In genomic region chr5:148904440-148904839, GRCh38 we compare ENCODE assay signal across 14 cellular contexts.
DNase-seq lines count a peak whose midpoint lies in the region; ATAC-seq and TF ChIP-seq lines count a peak whose summit lies in the region.
"Had no signal": no experiment of that assay in that cellular context is flagged by ENCODE, and none has a peak within 500 bp of the region (broad histone marks: within the 10 kb centered on the region; RNA-seq: fewer than 3 reads in every experiment).

No MANE protein-coding gene starts in this region.

- no peak overlapping the region for H3K9ac ChIP-seq in IMR-90 (ENCODE audit: low read depth, low read length)

- DNase-seq in IMR-90 (no peak), esophagus muscularis mucosa (ENCODE audit: extremely low spot score) (no peak), lower lobe of right lung (no peak), stomach (peak; percentile 77), NK-92 (lab: John Stamatoyannopoulos, UW; ENCODE audit: unreplicated experiment) (no peak), WERI-Rb-1 (no peak), NOMO-1 treated with DMSO at 0.1 percent for 48 hours (lab: John Stamatoyannopoulos, UW; ENCODE audit: unreplicated experiment) (no peak)
- no peak for DNase-seq in effector CD8-positive, alpha-beta T cell (lab: John Stamatoyannopoulos, UW)
- DNase-seq: activated CD4-positive, alpha-beta T cell treated with anti-CD3 and anti-CD28 coated beads, Interleukin-2, amount 50 U/mL, for 4 hours; activated effector memory CD4-positive, alpha-beta T cell treated with anti-CD3 and anti-CD28 coated beads, Interleukin-2, amount 50 U/mL, for 16 hours; DMS153; NCI-H1105; NCI-H2227 treated with DMSO at 0.1 percent for 48 hours; T-helper 2 cell had no signal

- no peak overlapping the region for H3K4me2 ChIP-seq in IMR-90 (ENCODE audit: low read depth, low read length)

- intact Hi-C loops in IMR-90 (cut with micrococcal nuclease) (no loop called here), esophagus muscularis mucosa (cut with DNase I) (no loop called here), lower lobe of right lung (cut with DNase I) (no loop called here), stomach (cut with DNase I; ENCODE audit: low total_unique reads) (no loop called here)

- no peak overlapping the region for H2BK120ac ChIP-seq in IMR-90 (ENCODE audit: low read depth, low read length)

- H3K4me1 ChIP-seq in IMR-90 (ENCODE audit: control insufficient read depth, insufficient read depth, low read length) (peaks cover 4% of the 10 kb centered on the region), esophagus muscularis mucosa (peaks cover 0 to 36% (median 26%) of the 10 kb centered on the region in 4 donors), lower lobe of right lung (peaks cover 42% of the 10 kb centered on the region), stomach (peaks cover 9 to 35% (median 18%) of the 10 kb centered on the region in 4 donors)

- TF ChIP-seq RAD21 in IMR-90 (IDR thresholded peaks at IDR 0.05; ENCODE audit: low read length): no peak

- H3K23ac ChIP-seq in IMR-90 (ENCODE audit: low read depth, low read length): no peak overlapping the region

- H4K20me1 ChIP-seq in IMR-90 (ENCODE audit: insufficient read depth, low read length): no peaks in the 10 kb centered on the region

- no peak overlapping the region; the same call in 1 of the 2 replicates for H3K4ac ChIP-seq in IMR-90 (ENCODE audit: low read depth, low read length)

- 100% methylated on average over 1 of the region's 1 CpG; no CpG with 5 or more reads in 1 of the 2 experiments for WGBS in IMR-90 (ENCODE audit: extremely low coverage in 2 of 2, insufficient read length in 1 of 2), 2 experiments
- 71% methylated on average over 1 of the region's 1 CpG for WGBS in esophagus muscularis mucosa
- 24 to 71% (median 50%) methylated on average over 1 of the region's 1 CpG for WGBS in stomach, 5 donors

- H2AK9ac ChIP-seq in IMR-90 (replicated peaks; ENCODE audit: low read depth, low read length, poor library complexity): no peak overlapping the region

- H4K91ac ChIP-seq in IMR-90 (ENCODE audit: insufficient read depth, low read depth, low read length): no peak overlapping the region

- TF ChIP-seq EP300 in esophagus muscularis mucosa (IDR thresholded peaks at IDR 0.05) (no peak), stomach (IDR thresholded peaks at IDR 0.05) (no peak)

- H2BK15ac ChIP-seq in IMR-90 (ENCODE audit: low read depth, low read length): no peak overlapping the region

- H3K27ac ChIP-seq in IMR-90 (ENCODE audit: insufficient read depth, low read length) (no peak overlapping the region), esophagus muscularis mucosa (replicated peaks in 1 of 4) (peak overlapping the region; percentile 34 to 75 (median 66)), lower lobe of right lung (peak overlapping the region; percentile 34), stomach (peak overlapping the region in 4 of 5 donors; percentile 25 to 67 (median 50)), WERI-Rb-1 (no peak overlapping the region)

- dilution Hi-C loops in IMR-90 (cut with HindIII; ENCODE audit: low sequenced_read_pairs, unreplicated experiment): no loop called here

- TF ChIP-seq POLR2A in IMR-90 (IDR thresholded peaks at IDR 0.05; ENCODE audit: low read depth, low read length) (no peak), esophagus muscularis mucosa (IDR thresholded peaks at IDR 0.05; ENCODE audit: low read depth) (no peak), stomach (IDR thresholded peaks at IDR 0.05) (no peak)

- H3K14ac ChIP-seq in IMR-90 (replicated peaks; ENCODE audit: low read depth, low read length): no peak overlapping the region

- CTCF ChIA-PET in IMR-90 (lab: Yijun Ruan, JAX): no interaction called here

- H2AFZ ChIP-seq in IMR-90 (replicated peaks; ENCODE audit: low read length, poor library complexity): peak overlapping the region; percentile 40

- POLR2A ChIA-PET in IMR-90 (lab: Charles Lee; ENCODE audit: unreplicated experiment): no interaction called here

- H3K4me3 ChIP-seq in IMR-90 (ENCODE audit: insufficient read depth, low read depth, low read length) (no peak overlapping the region), esophagus muscularis mucosa (no peak overlapping the region), lower lobe of right lung (no peak overlapping the region), stomach (no peak overlapping the region), WERI-Rb-1 (ENCODE audit: low read depth, low read length) (no peak overlapping the region)

- H3K9me3 ChIP-seq in IMR-90 (ENCODE audit: control insufficient read depth, insufficient read depth, low read length): no peaks in the 10 kb centered on the region
- H3K9me3 ChIP-seq in esophagus muscularis mucosa: no peaks in the 10 kb centered on the region
- H3K9me3 ChIP-seq in lower lobe of right lung: no peaks in the 10 kb centered on the region
- no peaks in the 10 kb centered on the region for H3K9me3 ChIP-seq in stomach
- no peaks in the 10 kb centered on the region for H3K9me3 ChIP-seq in WERI-Rb-1 (ENCODE audit: severe bottlenecking)

- no TSS peak for BruUV-seq in IMR-90 (replicated peaks; lab: Mats Ljungman, UMichigan)

- H3K27me3 ChIP-seq in IMR-90 (ENCODE audit: control insufficient read depth, insufficient read depth, low read length) (no peaks in the 10 kb centered on the region), esophagus muscularis mucosa (no peaks in the 10 kb centered on the region), lower lobe of right lung (ENCODE audit: low read depth) (no peaks in the 10 kb centered on the region), stomach (no peaks in the 10 kb centered on the region), WERI-Rb-1 (ENCODE audit: insufficient read depth, low read depth, severe bottlenecking) (peaks cover 54% of the 10 kb centered on the region)

- H2AK5ac ChIP-seq in IMR-90 (ENCODE audit: low read depth, low read length): no peak overlapping the region

- no peak overlapping the region for H2BK20ac ChIP-seq in IMR-90 (ENCODE audit: low read depth, low read length)

- TF ChIP-seq CTCF in IMR-90 (conservative IDR thresholded peaks at IDR 0.05; ENCODE audit: low read depth, low read length) (no peak), esophagus muscularis mucosa (IDR thresholded peaks at IDR 0.05) (no peak), lower lobe of right lung (IDR thresholded peaks at IDR 0.05) (no peak), stomach (IDR thresholded peaks at IDR 0.05) (no peak), WERI-Rb-1 (IDR thresholded peaks at IDR 0.05; ENCODE audit: low read depth, low read length) (no peak)

- in situ Hi-C loops in IMR-90 (cut with MboI; ENCODE audit: low sequenced_read_pairs): no loop called here

- H3K36me3 ChIP-seq in IMR-90 (ENCODE audit: control insufficient read depth, insufficient read depth, low read length): no peaks in the 10 kb centered on the region
- no peaks in the 10 kb centered on the region for H3K36me3 ChIP-seq in esophagus muscularis mucosa
- no peaks in the 10 kb centered on the region for H3K36me3 ChIP-seq in lower lobe of right lung
- H3K36me3 ChIP-seq in stomach: no peaks in the 10 kb centered on the region
- no peaks in the 10 kb centered on the region for H3K36me3 ChIP-seq in WERI-Rb-1

- no peak overlapping the region for H4K5ac ChIP-seq in IMR-90 (ENCODE audit: low read depth, low read length)

- no peak for ATAC-seq in IMR-90 (ENCODE audit: low read depth)
- ATAC-seq in lower lobe of right lung: peak; percentile 43 to 65

- H3K18ac ChIP-seq in IMR-90 (ENCODE audit: low read depth, low read length): no peak overlapping the region

- no peaks in the 10 kb centered on the region for H3K79me1 ChIP-seq in IMR-90 (ENCODE audit: low read depth in 1 of 2, low read length in 2 of 2)

- H4K8ac ChIP-seq in IMR-90 (ENCODE audit: low read depth in 2 of 2, low read length in 2 of 2): no peak overlapping the region

- H3K56ac ChIP-seq in IMR-90 (ENCODE audit: extremely low read depth, insufficient read depth, low read length): no peak overlapping the region

- H3K9me1 ChIP-seq in IMR-90 (ENCODE audit: insufficient read depth, low read length): peaks cover 8% of the 10 kb centered on the region

- H2BK5ac ChIP-seq in IMR-90 (ENCODE audit: low read depth, low read length, poor library complexity, severe bottlenecking): no peak overlapping the region

TF ChIP-seq in IMR-90, 13 proteins besides CTCF, POLR2A, EP300 and RAD21:
- TF ChIP-seq CHD1 (IDR thresholded peaks at IDR 0.05; ENCODE audit: low read depth, low read length): no peak
- no peak for TF ChIP-seq MAZ (IDR thresholded peaks at IDR 0.05; ENCODE audit: borderline replicate concordance, low read depth, low read length)
- TF ChIP-seq ELK1 (IDR thresholded peaks at IDR 0.05; ENCODE audit: borderline replicate concordance, low read depth, low read length): no peak
- no peak for TF ChIP-seq RFX5 (IDR thresholded peaks at IDR 0.05; ENCODE audit: low read depth, low read length)
- TF ChIP-seq RCOR1 (IDR thresholded peaks at IDR 0.05; ENCODE audit: insufficient replicate concordance, low read length): no peak
- TF ChIP-seq, protein P1, sequence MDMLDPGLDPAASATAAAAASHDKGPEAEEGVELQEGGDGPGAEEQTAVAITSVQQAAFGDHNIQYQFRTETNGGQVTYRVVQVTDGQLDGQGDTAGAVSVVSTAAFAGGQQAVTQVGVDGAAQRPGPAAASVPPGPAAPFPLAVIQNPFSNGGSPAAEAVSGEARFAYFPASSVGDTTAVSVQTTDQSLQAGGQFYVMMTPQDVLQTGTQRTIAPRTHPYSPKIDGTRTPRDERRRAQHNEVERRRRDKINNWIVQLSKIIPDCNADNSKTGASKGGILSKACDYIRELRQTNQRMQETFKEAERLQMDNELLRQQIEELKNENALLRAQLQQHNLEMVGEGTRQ (IDR thresholded peaks at IDR 0.05; ENCODE audit: low read depth, low read length): no peak
- TF ChIP-seq FOS (IDR thresholded peaks at IDR 0.05; ENCODE audit: low read depth, low read length): no peak
- TF ChIP-seq NFE2L2 (IDR thresholded peaks at IDR 0.05; ENCODE audit: low read depth, low read length): no peak
- no peak for TF ChIP-seq BHLHE40 (IDR thresholded peaks at IDR 0.05; ENCODE audit: low read depth, low read length)
- TF ChIP-seq CEBPB (IDR thresholded peaks at IDR 0.05; ENCODE audit: low read depth, low read length): no peak
- TF ChIP-seq MXI1 (IDR thresholded peaks at IDR 0.05; ENCODE audit: borderline replicate concordance, low read depth, low read length): no peak
- no peak for TF ChIP-seq MAFK (IDR thresholded peaks at IDR 0.05; ENCODE audit: low read depth, low read length)
- TF ChIP-seq SMC3 (IDR thresholded peaks at IDR 0.05; ENCODE audit: low read depth, low read length): no peak
TF ChIP-seq in IMR-90: peak in this region for 0.

Comparison
In these comparisons a context has a peak if more than half of its experiments do, and no peak if none do; other contexts are left out.
1. H3K27ac ChIP-seq: peak in esophagus muscularis mucosa (4 of 4), lower lobe of right lung (single experiment) and stomach (4 of 5); none in IMR-90 (single experiment) and WERI-Rb-1 (single experiment).